In genomic region chr9:36574045-36574444, GRCh38 we compare ENCODE assay signal across 8 cellular contexts. TPM values are rescaled to one million over a fixed set of nuclear protein-coding genes. Genes with fewer than 3 reads are reported as not detected.
DNase-seq lines count a peak whose midpoint lies in the region; FAIRE-seq and TF ChIP-seq lines count a peak whose summit lies in the region.
"Not testable (repeated sequence)": the region's sequence is repeated elsewhere in the genome, so short reads cannot be mapped to it uniquely, and the experiment has no call there.

No MANE protein-coding gene starts in this region.

- H3K9me3 ChIP-seq in MM.1S (replicated peaks; ENCODE audit: insufficient read depth, low read length); endothelial cell of umbilical vein (replicated peaks; ENCODE audit: control insufficient read depth, insufficient read depth, low read length): not testable (repeated sequence)

- H3K9me3 Mint-ChIP-seq in T-helper 2 cell treated with Interferon-gamma antibody and Interleukin-4, amounts not matched to agents 5 μg/mL and 100 μg/mL, for 36 hours; activated naive CD8-positive, alpha-beta T cell (ENCODE audit: low read depth): not testable (repeated sequence)

- not testable (repeated sequence) for H3K9me1 ChIP-seq in endothelial cell of umbilical vein (replicated peaks; ENCODE audit: control insufficient read depth, extremely low read depth, insufficient read depth, low read length)

- H3K36me3 Mint-ChIP-seq in T-helper 2 cell treated with Interferon-gamma antibody and Interleukin-4, amounts not matched to agents 5 μg/mL and 100 μg/mL, for 36 hours (ENCODE audit: low read depth), result peaks cover 32% of the 10 kb centered on the region
- not testable (repeated sequence) for H3K36me3 Mint-ChIP-seq in activated naive CD8-positive, alpha-beta T cell

- TF ChIP-seq CTCF in GM12865 (IDR thresholded peaks at IDR 0.05; ENCODE audit: insufficient read depth, low read depth, low read length, missing control alignments); MM.1S (IDR thresholded peaks at IDR 0.05; ENCODE audit: low read length); endothelial cell of umbilical vein (IDR thresholded peaks at IDR 0.05; ENCODE audit: extremely low read depth in 1 of 2, insufficient read depth in 1 of 2, low read depth in 1 of 2, low read length in 2 of 2); kidney epithelial cell (IDR thresholded peaks at IDR 0.05; ENCODE audit: insufficient read depth, low read length, poor library complexity, severe bottlenecking): not testable (repeated sequence)

- H3K27ac ChIP-seq in ACC112 (ENCODE audit: low read depth, low read length), result peak overlapping the region; percentile 53
- not testable (repeated sequence) for H3K27ac ChIP-seq in MM.1S (ENCODE audit: low read length)
- H3K27ac ChIP-seq in endothelial cell of umbilical vein (ENCODE audit: insufficient read depth, low read depth, low read length), result peak overlapping the region; percentile 48

- H3K4me2 ChIP-seq in MM.1S (ENCODE audit: low read depth, low read length) (peak overlapping the region; percentile 86), endothelial cell of umbilical vein (ENCODE audit: insufficient read depth, low read length) (peak overlapping the region; percentile 90)

- H3K36me3 ChIP-seq in ACC112 (ENCODE audit: insufficient read depth, low read length); MM.1S (replicated peaks; ENCODE audit: insufficient read depth, low read length); endothelial cell of umbilical vein (ENCODE audit: control insufficient read depth in 2 of 2, extremely low read depth in 1 of 2, insufficient read depth in 2 of 2, low read length in 2 of 2); kidney epithelial cell (ENCODE audit: control insufficient read depth, insufficient read depth, low read length): not testable (repeated sequence)

- H3K4me1 ChIP-seq in ACC112 (ENCODE audit: control insufficient read depth, insufficient read depth, low read length, unreplicated experiment) (peaks cover 28% of the 10 kb centered on the region), endothelial cell of umbilical vein (ENCODE audit: control insufficient read depth, extremely low read depth, insufficient read depth, low read length) (peaks cover 21% of the 10 kb centered on the region)
- H3K4me1 ChIP-seq in MM.1S (ENCODE audit: low read length), result not testable (repeated sequence)

- H3K4me1 Mint-ChIP-seq in T-helper 2 cell treated with Interferon-gamma antibody and Interleukin-4, amounts not matched to agents 5 μg/mL and 100 μg/mL, for 36 hours (ENCODE audit: low read depth), result peaks cover 33% of the 10 kb centered on the region
- H3K4me1 Mint-ChIP-seq in activated naive CD8-positive, alpha-beta T cell (ENCODE audit: low read depth), result not testable (repeated sequence)

- H3F3A ChIP-seq in MM.1S (ENCODE audit: insufficient read depth, low read length), result peaks cover 11% of the 10 kb centered on the region

- H2AFZ ChIP-seq in ACC112 (ENCODE audit: low read length, unreplicated experiment) (peak overlapping the region; percentile 31), MM.1S (ENCODE audit: low read length) (peak overlapping the region; percentile 92), endothelial cell of umbilical vein (ENCODE audit: low read depth, low read length) (peak overlapping the region; percentile 66)

- POLR2A ChIA-PET in endothelial cell of umbilical vein (lab: Charles Lee), result not testable (repeated sequence)

- H3K27me3 Mint-ChIP-seq in T-helper 2 cell treated with Interferon-gamma antibody and Interleukin-4, amounts not matched to agents 5 μg/mL and 100 μg/mL, for 36 hours (ENCODE audit: low read depth); activated naive CD8-positive, alpha-beta T cell: not testable (repeated sequence)

- not testable (repeated sequence) for H4K20me1 ChIP-seq in MM.1S (ENCODE audit: insufficient read depth, low read length); endothelial cell of umbilical vein (replicated peaks; ENCODE audit: control insufficient read depth, extremely low read depth, insufficient read depth, low read length)

- CTCF ChIA-PET in endothelial cell of umbilical vein (lab: Charles Lee), result not testable (repeated sequence)

- intact Hi-C loops in endothelial cell of umbilical vein (cut with micrococcal nuclease), result loop anchor here (5.0 kb wide), 1 partner anchor 172 kb away; the partner anchor contains the start of gene RNF38

- FAIRE-seq in endothelial cell of umbilical vein (lab: Jason Lieb, UNC), result not testable (repeated sequence)

- dilution Hi-C loops in endothelial cell of umbilical vein (cut with MboI; ENCODE audit: extremely low pct_ligation_motif_present, low sequenced_read_pairs), result not testable (repeated sequence)

- not testable (repeated sequence) for TF ChIP-seq POLR2A in endothelial cell of umbilical vein (IDR thresholded peaks at IDR 0.05; ENCODE audit: low read depth, low read length)

- not testable (repeated sequence) for BruUV-seq in endothelial cell of umbilical vein (replicated peaks; lab: Mats Ljungman, UMichigan)

- DNase-seq in GM12865 (ENCODE audit: low read depth); MM.1S; T-helper 2 cell treated with Interferon-gamma antibody and Interleukin-4, amounts not matched to agents 5 μg/mL and 100 μg/mL, for 36 hours (ENCODE audit: low spot score); endothelial cell of umbilical vein (ENCODE audit: low read depth, low spot score); kidney epithelial cell (ENCODE audit: low read depth); skeletal muscle cell (ENCODE audit: low read depth): not testable (repeated sequence)

- peak overlapping the region; percentile 87 for H3K4me3 ChIP-seq in ACC112 (ENCODE audit: low read depth, low read length)
- peak overlapping the region; percentile 91 for H3K4me3 ChIP-seq in GM12865 (ENCODE audit: low read depth, low read length)
- H3K4me3 ChIP-seq in MM.1S (ENCODE audit: low read length), result peak overlapping the region; percentile 98
- peak overlapping the region; percentile 87 to 93 (median 87) for H3K4me3 ChIP-seq in endothelial cell of umbilical vein (replicated peaks in 1 of 3; ENCODE audit: insufficient read depth in 1 of 3, low read depth in 1 of 3, low read length in 3 of 3)
- H3K4me3 ChIP-seq in kidney epithelial cell (ENCODE audit: low read depth, low read length), result peak overlapping the region; percentile 70
- peak overlapping the region; percentile 74 for H3K4me3 ChIP-seq in skeletal muscle cell (ENCODE audit: low read depth, low read length)

- H3K4me3 Mint-ChIP-seq in T-helper 2 cell treated with Interferon-gamma antibody and Interleukin-4, amounts not matched to agents 5 μg/mL and 100 μg/mL, for 36 hours, result peak overlapping the region; percentile 98
- peak overlapping the region; percentile 93 for H3K4me3 Mint-ChIP-seq in activated naive CD8-positive, alpha-beta T cell

- not testable (repeated sequence) for H3K9me2 ChIP-seq in MM.1S (replicated peaks; ENCODE audit: insufficient read depth, low read length)

- peak overlapping the region; percentile 91 for H3K27ac Mint-ChIP-seq in T-helper 2 cell treated with Interferon-gamma antibody and Interleukin-4, amounts not matched to agents 5 μg/mL and 100 μg/mL, for 36 hours
- not testable (repeated sequence) for H3K27ac Mint-ChIP-seq in activated naive CD8-positive, alpha-beta T cell

- H3K27me3 ChIP-seq in ACC112 (ENCODE audit: insufficient read depth, low read length); MM.1S (replicated peaks; ENCODE audit: insufficient read depth, low read length); endothelial cell of umbilical vein (ENCODE audit: control insufficient read depth in 2 of 2, insufficient read depth in 2 of 2, low read length in 2 of 2); kidney epithelial cell (ENCODE audit: control insufficient read depth, insufficient read depth, low read length): not testable (repeated sequence)

- H3K79me2 ChIP-seq in ACC112 (ENCODE audit: control insufficient read depth, insufficient read depth, low read length, unreplicated experiment) (peaks cover 60% of the 10 kb centered on the region), MM.1S (ENCODE audit: low read length) (peaks cover 60% of the 10 kb centered on the region), endothelial cell of umbilical vein (ENCODE audit: control insufficient read depth, insufficient read depth, low read length) (peaks cover 62% of the 10 kb centered on the region)

- H3K9ac ChIP-seq in MM.1S (ENCODE audit: low read length), result peak overlapping the region; percentile 88; the same call in 1 of the 2 replicates
- H3K9ac ChIP-seq in endothelial cell of umbilical vein (replicated peaks; ENCODE audit: extremely low read depth, insufficient read depth, low read length), result peak overlapping the region; percentile 70

RNA-seq across cellular contexts. Expression of gene MELK, which starts 1.4 kb away (rescaled TPM):
- total RNA-seq in endothelial cell of umbilical vein (47.8 and 52.1 TPM in 2 replicates), kidney epithelial cell (15.0 and 16.0 TPM in 2 replicates)
- 13.5 and 19.1 TPM in 2 replicates for polyA plus RNA-seq in endothelial cell of umbilical vein
- polyA plus RNA-seq in endothelial cell of umbilical vein (2011; cell fraction: cytosol; rRNA removed), result 26.6 and 29.5 TPM in 2 replicates
- polyA plus RNA-seq in endothelial cell of umbilical vein (2011; cell fraction: nucleus; rRNA removed), result 22.8 and 40.1 TPM in 2 replicates
- 19.5 and 40.9 TPM in 2 replicates for polyA plus RNA-seq in endothelial cell of umbilical vein (2012)
- polyA minus RNA-seq in endothelial cell of umbilical vein, result 15.3 and 28.2 TPM in 2 replicates
- 43.0 TPM for polyA minus RNA-seq in endothelial cell of umbilical vein (2011; cell fraction: cytosol; rRNA and poly(A)+ RNA removed)
- polyA minus RNA-seq in endothelial cell of umbilical vein (2011; cell fraction: nucleus; rRNA and poly(A)+ RNA removed), result 18.0 and 20.4 TPM in 2 replicates

Comparison
In these comparisons a context has a peak if more than half of its experiments do, and no peak if none do; other contexts are left out.
1. H2AFZ ChIP-seq: peak in every context shown above with its lines; median percentile 92 in MM.1S; 66 in endothelial cell of umbilical vein; 31 in ACC112.